In genomic region chr9:123756484-123757106, GRCh38 we compare ENCODE assay signal across 18 cellular contexts.
DNase-seq lines count a peak whose midpoint lies in the region; ATAC-seq and TF ChIP-seq lines count a peak whose summit lies in the region.
"Had no signal": no experiment of that assay in that cellular context is flagged by ENCODE, and none has a peak within 500 bp of the region (broad histone marks: within the 10 kb centered on the region; RNA-seq: fewer than 3 reads in every experiment).

No MANE protein-coding gene starts in this region.

- H3K36me3 ChIP-seq in cardiac muscle cell (no peaks in the 10 kb centered on the region), body of pancreas (replicated peaks in 1 of 2; ENCODE audit: insufficient read depth in 1 of 2, low read depth in 2 of 2) (no peaks in the 10 kb centered on the region)

- H3K4me3 ChIP-seq in cardiac muscle cell (no peak overlapping the region), body of pancreas (no peak overlapping the region)

- H3K9me3 ChIP-seq in cardiac muscle cell (ENCODE audit: low read depth) (no peaks in the 10 kb centered on the region), body of pancreas (no peaks in the 10 kb centered on the region)

- TF ChIP-seq CTCF in cardiac muscle cell (IDR thresholded peaks at IDR 0.05; ENCODE audit: low read depth, low read length): no peak
- TF ChIP-seq CTCF in body of pancreas (IDR thresholded peaks at IDR 0.05): no peak

- ATAC-seq in Right ventricle myocardium superior (ENCODE audit: poor library complexity) (no peak), GM19397 (IDR thresholded peaks at IDR 0.05; ENCODE audit: unreplicated experiment) (peak; percentile 53), HG03432 (IDR thresholded peaks at IDR 0.05; ENCODE audit: unreplicated experiment) (peak; percentile 51), body of pancreas (no peak), GM18517 (IDR thresholded peaks at IDR 0.05; ENCODE audit: unreplicated experiment) (no peak)
- ATAC-seq: T-cell had no signal

- TF ChIP-seq POLR2A in body of pancreas (IDR thresholded peaks at IDR 0.05): no peak

- intact Hi-C loops in Right ventricle myocardium superior (cut with DNase I) (no loop called here), body of pancreas (cut with DNase I) (no loop called here)

- no peaks in the 10 kb centered on the region for H3K27me3 ChIP-seq in cardiac muscle cell
- H3K27me3 ChIP-seq in body of pancreas: no peaks in the 10 kb centered on the region

- H3K4me1 ChIP-seq in cardiac muscle cell (ENCODE audit: low read depth) (peaks cover 23% of the 10 kb centered on the region), body of pancreas (no peaks in the 10 kb centered on the region)

- peak overlapping the region; percentile 25 for H3K27ac ChIP-seq in cardiac muscle cell
- no peak overlapping the region for H3K27ac ChIP-seq in body of pancreas
- H3K27ac ChIP-seq: C4-2B had no signal

- WGBS in body of pancreas, 2 donors: 90 to 95% methylated on average over 4 of the region's 4 CpGs

- DNase-seq in cardiac muscle cell (ENCODE audit: low read depth in 1 of 2, low spot score in 1 of 2) (peak in 1 of 2 donors; percentile 15), Right ventricle myocardium superior (no peak), mesenteric fat pad (ENCODE audit: low spot score) (no peak), NCI-H2227 (lab: John Stamatoyannopoulos, UW; ENCODE audit: unreplicated experiment) (no peak), body of pancreas (no peak)
- DNase-seq: COR-L47, DMS153, EL, H7, MV-4-11, NCI-H1436, NCI-H2029 treated with DMSO at 0.1 percent for 48 hours, NCI-H524, T-cell had no signal

Comparison
In these comparisons a context has a peak if more than half of its experiments do, and no peak if none do; other contexts are left out.
1. ATAC-seq: peak in GM19397 (single experiment) and HG03432 (single experiment); none in Right ventricle myocardium superior (single experiment), body of pancreas (single experiment) and GM18517 (single experiment).